Comparison of ENCODE assay signal across 19 cellular contexts in genomic region chr3:194841515-194841841, GRCh38.
DNase-seq lines count a peak whose midpoint lies in the region; ATAC-seq, FAIRE-seq and TF ChIP-seq lines count a peak whose summit lies in the region.
"Had no signal": no experiment of that assay in that cellular context is flagged by ENCODE, and none has a peak within 500 bp of the region (broad histone marks: within the 10 kb centered on the region; RNA-seq: fewer than 3 reads in every experiment).

No MANE protein-coding gene starts in this region.

- no peaks in the 10 kb centered on the region for H3K79me2 ChIP-seq in GM23338 (replicated peaks; ENCODE audit: insufficient read depth)
- H3K79me2 ChIP-seq in endothelial cell of umbilical vein (ENCODE audit: control insufficient read depth, insufficient read depth, low read length): no peaks in the 10 kb centered on the region
- H3K79me2 ChIP-seq in MM.1S (ENCODE audit: low read length): no peaks in the 10 kb centered on the region

- peaks cover 2% of the 10 kb centered on the region for H3K27me3 Mint-ChIP-seq in GM23338 (ENCODE audit: insufficient read depth, low read depth, poor library complexity)
- peaks cover 0 to 13% of the 10 kb centered on the region in 2 donors for H3K27me3 Mint-ChIP-seq in natural killer cell treated with Interleukin-12 subunit alpha and Interleukin-12 subunit beta and Interleukin-15 and Interleukin-18, amount 100 ng/mL, for 72 hours

- H3K27ac ChIP-seq in GM23338 (ENCODE audit: low read depth) (no peak overlapping the region), endothelial cell of umbilical vein (ENCODE audit: insufficient read depth, low read depth, low read length) (no peak overlapping the region), MM.1S (ENCODE audit: low read length) (no peak overlapping the region)
- H3K27ac ChIP-seq: A549, GM23248 had no signal

- DNase-seq in BE2C: no peak
- no peak for DNase-seq in GM23338 (ENCODE audit: low spot score)
- no peak for DNase-seq in endothelial cell of umbilical vein (ENCODE audit: low read depth, low spot score)
- DNase-seq in natural killer cell treated with Interleukin-12 subunit alpha and Interleukin-12 subunit beta and Interleukin-15 and Interleukin-18, amount 100 ng/mL, for 72 hours (ENCODE audit: low spot score): no peak
- no peak for DNase-seq in lower leg skin (ENCODE audit: low spot score in 2 of 2)
- no peak for DNase-seq in MM.1S
- DNase-seq: CD8-positive, alpha-beta T cell; COR-L47; DMS153; DMS79 treated with DMSO at 0.1 percent for 48 hours; H9; HFFc6 had no signal

- H3K4me1 ChIP-seq in BE2C (peaks cover 11% of the 10 kb centered on the region), GM23338 (ENCODE audit: insufficient read depth) (no peaks in the 10 kb centered on the region), endothelial cell of umbilical vein (ENCODE audit: control insufficient read depth, extremely low read depth, insufficient read depth, low read length) (peaks cover 9% of the 10 kb centered on the region), MM.1S (ENCODE audit: low read length) (no peaks in the 10 kb centered on the region)

- H3K36me3 Mint-ChIP-seq in GM23338 (ENCODE audit: low read depth): no peaks in the 10 kb centered on the region
- H3K36me3 Mint-ChIP-seq in natural killer cell treated with Interleukin-12 subunit alpha and Interleukin-12 subunit beta and Interleukin-15 and Interleukin-18, amount 100 ng/mL, for 72 hours: no peaks in the 10 kb centered on the region
- H3K36me3 Mint-ChIP-seq: CD14-positive monocyte; CD8-positive, alpha-beta T cell had no signal

- no peak for ATAC-seq in GM23338
- peak; percentile 51 to 58 for ATAC-seq in natural killer cell treated with Interleukin-12 subunit alpha and Interleukin-12 subunit beta and Interleukin-15 and Interleukin-18, amount 100 ng/mL, for 72 hours
- ATAC-seq: CD8-positive, alpha-beta T cell had no signal

- no peak overlapping the region for H3K9ac ChIP-seq in endothelial cell of umbilical vein (replicated peaks; ENCODE audit: extremely low read depth, insufficient read depth, low read length)
- no peak overlapping the region for H3K9ac ChIP-seq in MM.1S (ENCODE audit: low read length)
- H3K9ac ChIP-seq: GM23248 had no signal

- intact Hi-C loops in endothelial cell of umbilical vein (cut with micrococcal nuclease): no loop called here
- intact Hi-C loops in lower leg skin (cut with DNase I; ENCODE audit: low total_unique reads): no loop called here

- H4K20me1 ChIP-seq in GM23338 (replicated peaks; ENCODE audit: insufficient read depth): no peaks in the 10 kb centered on the region
- no peaks in the 10 kb centered on the region for H4K20me1 ChIP-seq in endothelial cell of umbilical vein (replicated peaks; ENCODE audit: control insufficient read depth, extremely low read depth, insufficient read depth, low read length)
- H4K20me1 ChIP-seq in MM.1S (ENCODE audit: insufficient read depth, low read length): no peaks in the 10 kb centered on the region

- no TSS peak for BruUV-seq in endothelial cell of umbilical vein (replicated peaks; lab: Mats Ljungman, UMichigan)

- H3K4me2 ChIP-seq in GM23338: no peak overlapping the region
- no peak overlapping the region for H3K4me2 ChIP-seq in endothelial cell of umbilical vein (ENCODE audit: insufficient read depth, low read length)
- H3K4me2 ChIP-seq in MM.1S (ENCODE audit: low read depth, low read length): no peak overlapping the region

- H3K36me3 ChIP-seq in BE2C (no peaks in the 10 kb centered on the region), GM23338 (ENCODE audit: insufficient read depth) (no peaks in the 10 kb centered on the region), endothelial cell of umbilical vein (ENCODE audit: control insufficient read depth in 2 of 2, extremely low read depth in 1 of 2, insufficient read depth in 2 of 2, low read length in 2 of 2) (no peaks in the 10 kb centered on the region), MM.1S (replicated peaks; ENCODE audit: insufficient read depth, low read length) (no peaks in the 10 kb centered on the region)

- peak overlapping the region; percentile 47; the same call in 1 of the 2 replicates for H2AFZ ChIP-seq in GM23338
- H2AFZ ChIP-seq in endothelial cell of umbilical vein (ENCODE audit: low read depth, low read length): peak overlapping the region; percentile 65
- no peak overlapping the region for H2AFZ ChIP-seq in MM.1S (ENCODE audit: low read length)
- H2AFZ ChIP-seq: GM23248 had no signal

- CTCF ChIA-PET in endothelial cell of umbilical vein (lab: Charles Lee): interaction anchor here (0.7 to 1.0 kb wide), 2 partner anchors 15 to 72 kb away, joined by 3 read pairs; no protein-coding TSS in a partner anchor

- H3K27me3 ChIP-seq in BE2C: no peaks in the 10 kb centered on the region
- H3K27me3 ChIP-seq in GM23338 (ENCODE audit: insufficient read depth): no peaks in the 10 kb centered on the region
- no peaks in the 10 kb centered on the region for H3K27me3 ChIP-seq in endothelial cell of umbilical vein (ENCODE audit: control insufficient read depth in 2 of 2, insufficient read depth in 2 of 2, low read length in 2 of 2)
- H3K27me3 ChIP-seq in MM.1S (replicated peaks; ENCODE audit: insufficient read depth, low read length): no peaks in the 10 kb centered on the region

- no peak for FAIRE-seq in endothelial cell of umbilical vein (lab: Jason Lieb, UNC)
- FAIRE-seq: A549, D721Med, G401.6, GM12891, HTR-8/SVneo had no signal

- H3K9me1 ChIP-seq in endothelial cell of umbilical vein (replicated peaks; ENCODE audit: control insufficient read depth, extremely low read depth, insufficient read depth, low read length): no peaks in the 10 kb centered on the region

- H3K4me3 Mint-ChIP-seq in GM23338: no peak overlapping the region
- H3K4me3 Mint-ChIP-seq in natural killer cell treated with Interleukin-12 subunit alpha and Interleukin-12 subunit beta and Interleukin-15 and Interleukin-18, amount 100 ng/mL, for 72 hours: peak overlapping the region; percentile 28
- H3K4me3 Mint-ChIP-seq: CD14-positive monocyte; CD8-positive, alpha-beta T cell; H9; HFFc6 had no signal

- H3F3A ChIP-seq in GM23338 (replicated peaks; ENCODE audit: low read depth) (no peaks in the 10 kb centered on the region), MM.1S (ENCODE audit: insufficient read depth, low read length) (no peaks in the 10 kb centered on the region)

- TF ChIP-seq POLR2A in endothelial cell of umbilical vein (IDR thresholded peaks at IDR 0.05; ENCODE audit: low read depth, low read length) (no peak), lower leg skin (IDR thresholded peaks at IDR 0.05) (no peak)

- POLR2A ChIA-PET in endothelial cell of umbilical vein (lab: Charles Lee): interaction anchor here (1.1 kb wide), 1 partner anchor 89 kb away, joined by 5 read pairs; no protein-coding TSS in a partner anchor

- H3K9me3 ChIP-seq in BE2C: peaks cover 5% of the 10 kb centered on the region; the same call in 1 of the 2 replicates
- no peaks in the 10 kb centered on the region for H3K9me3 ChIP-seq in endothelial cell of umbilical vein (replicated peaks; ENCODE audit: control insufficient read depth, insufficient read depth, low read length)
- no peaks in the 10 kb centered on the region for H3K9me3 ChIP-seq in MM.1S (replicated peaks; ENCODE audit: insufficient read depth, low read length)
- H3K9me3 ChIP-seq: A549 had no signal

- H3K27ac Mint-ChIP-seq in GM23338: no peak overlapping the region
- H3K27ac Mint-ChIP-seq in natural killer cell treated with Interleukin-12 subunit alpha and Interleukin-12 subunit beta and Interleukin-15 and Interleukin-18, amount 100 ng/mL, for 72 hours: no peak overlapping the region
- H3K27ac Mint-ChIP-seq: CD14-positive monocyte; CD8-positive, alpha-beta T cell; H9; HFFc6 had no signal

- 64 to 72% methylated on average over 2 of the region's 2 CpGs for WGBS in lower leg skin, 2 donors

- H3K4me1 Mint-ChIP-seq in GM23338: no peaks in the 10 kb centered on the region
- H3K4me1 Mint-ChIP-seq in natural killer cell treated with Interleukin-12 subunit alpha and Interleukin-12 subunit beta and Interleukin-15 and Interleukin-18, amount 100 ng/mL, for 72 hours (ENCODE audit: low read depth in 2 of 2): peaks cover 8 to 9% of the 10 kb centered on the region in 2 donors

- H3K9me2 ChIP-seq in GM23338 (ENCODE audit: insufficient read depth) (no peaks in the 10 kb centered on the region), MM.1S (replicated peaks; ENCODE audit: insufficient read depth, low read length) (no peaks in the 10 kb centered on the region)

- dilution Hi-C loops in endothelial cell of umbilical vein (cut with MboI; ENCODE audit: extremely low pct_ligation_motif_present, low sequenced_read_pairs): no loop called here

- H3K4me3 ChIP-seq in BE2C (ENCODE audit: low read depth, low read length): peak overlapping the region; percentile 35; the same call in 1 of the 2 replicates
- H3K4me3 ChIP-seq in GM23338: no peak overlapping the region
- H3K4me3 ChIP-seq in endothelial cell of umbilical vein (replicated peaks in 1 of 3; ENCODE audit: insufficient read depth in 1 of 3, low read depth in 1 of 3, low read length in 3 of 3): no peak overlapping the region
- H3K4me3 ChIP-seq in lower leg skin (ENCODE audit: low read depth, poor library complexity, severe bottlenecking): no peak overlapping the region
- H3K4me3 ChIP-seq in MM.1S (ENCODE audit: low read length): no peak overlapping the region
- H3K4me3 ChIP-seq: A549, GM23248 had no signal

- peaks cover 4% of the 10 kb centered on the region; the same call in 1 of the 3 replicates for H3K9me3 Mint-ChIP-seq in GM23338
- H3K9me3 Mint-ChIP-seq in natural killer cell treated with Interleukin-12 subunit alpha and Interleukin-12 subunit beta and Interleukin-15 and Interleukin-18, amount 100 ng/mL, for 72 hours: peaks cover 3% of the 10 kb centered on the region
- H3K9me3 Mint-ChIP-seq: CD8-positive, alpha-beta T cell; HFFc6 had no signal

- TF ChIP-seq CTCF in BE2C (IDR thresholded peaks at IDR 0.05; ENCODE audit: low read depth, low read length): no peak
- no peak for TF ChIP-seq CTCF in GM23338 (conservative IDR thresholded peaks at IDR 0.05; ENCODE audit: low read depth in 2 of 2)
- TF ChIP-seq CTCF in endothelial cell of umbilical vein (IDR thresholded peaks at IDR 0.05; ENCODE audit: extremely low read depth in 1 of 2, insufficient read depth in 1 of 2, low read depth in 1 of 2, low read length in 2 of 2): no peak
- TF ChIP-seq CTCF in lower leg skin (IDR thresholded peaks at IDR 0.05): no peak
- TF ChIP-seq CTCF in MM.1S (IDR thresholded peaks at IDR 0.05; ENCODE audit: low read length): no peak

TF ChIP-seq in GM23338, 12 proteins besides CTCF, POLR2A, EP300 and RAD21 (continues in another document):
- TF ChIP-seq POLR2AphosphoS5 (IDR thresholded peaks at IDR 0.05; ENCODE audit: low read depth) (no peak), JUNB (IDR thresholded peaks at IDR 0.05; ENCODE audit: unreplicated experiment) (no peak), CREB1 (CRISPR knock-in tag; IDR thresholded peaks at IDR 0.05; ENCODE audit: low read depth) (no peak), ZNF114 (CRISPR knock-in tag; IDR thresholded peaks at IDR 0.05) (no peak)

TF ChIP-seq in endothelial cell of umbilical vein, 7 proteins besides CTCF, POLR2A, EP300 and RAD21 (continues in another document):
- TF ChIP-seq POLR2AphosphoS5 (IDR thresholded peaks at IDR 0.05; ENCODE audit: insufficient read depth, low read depth, low read length) (no peak), MYC (IDR thresholded peaks at IDR 0.05; ENCODE audit: low read depth, low read length) (no peak)
